In genomic region chr7:136103545-136104268, GRCh38 we compare ENCODE assay signal across 3 cellular contexts.
TF ChIP-seq lines count a peak whose summit lies in the region.

No MANE protein-coding gene starts in this region.

TF ChIP-seq in A549, 52 proteins besides CTCF, POLR2A, EP300 and RAD21:
- peak; percentile 60 for TF ChIP-seq MAFK (IDR thresholded peaks at IDR 0.05; ENCODE audit: partially characterized antibody)
- TF ChIP-seq ZNF302 (CRISPR knock-in tag; IDR thresholded peaks at IDR 0.05) = no peak
- no peak for TF ChIP-seq MAZ (IDR thresholded peaks at IDR 0.05; ENCODE audit: borderline replicate concordance, low read depth, low read length)
- TF ChIP-seq ELK1 (IDR thresholded peaks at IDR 0.05; ENCODE audit: low read depth, low read length) = no peak
- no peak for TF ChIP-seq HOXB5 (CRISPR knock-in tag; IDR thresholded peaks at IDR 0.05)
- no peak for TF ChIP-seq PBX3 (IDR thresholded peaks at IDR 0.05)
TF ChIP-seq in A549: peak in this region for 1.

TF ChIP-seq in IMR-90, 13 proteins besides CTCF, POLR2A, EP300 and RAD21:
- TF ChIP-seq MAFK (IDR thresholded peaks at IDR 0.05; ENCODE audit: low read depth, low read length) (peak; percentile 47), CHD1 (IDR thresholded peaks at IDR 0.05; ENCODE audit: low read depth, low read length) (no peak)

TF ChIP-seq in K562, 482 proteins besides CTCF, POLR2A, EP300 and RAD21 (continues in another document):
- TF ChIP-seq CBX8 (IDR thresholded peaks at IDR 0.05; ENCODE audit: borderline replicate concordance, extremely low read depth, low read depth, low read length, poor library complexity, severe bottlenecking) = no peak
- TF ChIP-seq ZNF609 (CRISPR knock-in tag; IDR thresholded peaks at IDR 0.05; ENCODE audit: borderline replicate concordance) = no peak
- TF ChIP-seq ZNF23 (CRISPR knock-in tag; IDR thresholded peaks at IDR 0.05) = no peak
- no peak for TF ChIP-seq TAF15 (IDR thresholded peaks at IDR 0.05; ENCODE audit: low read depth, low read length)
- no peak for TF ChIP-seq PBX2 (CRISPR knock-in tag; IDR thresholded peaks at IDR 0.05; ENCODE audit: low read depth)
- peak; percentile 32; the same call in 1 of the 2 replicates for TF ChIP-seq PBX2 (tag; conservative IDR thresholded peaks at IDR 0.05; ENCODE audit: low read depth)
- no peak for TF ChIP-seq ELK1 (CRISPR knock-in tag; IDR thresholded peaks at IDR 0.05)
- no peak for TF ChIP-seq CAMTA2 (CRISPR knock-in tag; conservative IDR thresholded peaks at IDR 0.05)
- TF ChIP-seq MTA1 (IDR thresholded peaks at IDR 0.05; ENCODE audit: borderline replicate concordance) = no peak
- peak; percentile 78 for TF ChIP-seq C11orf30 (IDR thresholded peaks at IDR 0.05; ENCODE audit: low read depth)
- TF ChIP-seq PATZ1 (CRISPR knock-in tag; IDR thresholded peaks at IDR 0.05; ENCODE audit: borderline replicate concordance) = no peak
- TF ChIP-seq ZNF79 (CRISPR knock-in tag; IDR thresholded peaks at IDR 0.05; ENCODE audit: low read depth) = no peak
- no peak for TF ChIP-seq ETS2 (tag; IDR thresholded peaks at IDR 0.05; ENCODE audit: borderline replicate concordance, poor library complexity, severe bottlenecking)
- no peak for TF ChIP-seq MEF2D (tag; conservative IDR thresholded peaks at IDR 0.05; ENCODE audit: low read depth)
- peak; percentile 51; the same call in 1 of the 2 replicates for TF ChIP-seq MAFK (IDR thresholded peaks at IDR 0.05; ENCODE audit: low read length)
- TF ChIP-seq NBN (IDR thresholded peaks at IDR 0.05; ENCODE audit: low read depth) = no peak
- TF ChIP-seq E2F4 (CRISPR knock-in tag; IDR thresholded peaks at IDR 0.05; ENCODE audit: low read depth) = no peak
- TF ChIP-seq SAFB2 (IDR thresholded peaks at IDR 0.05; ENCODE audit: borderline replicate concordance, low read depth, low read length, severe bottlenecking) = no peak
- TF ChIP-seq FOXJ3 (CRISPR knock-in tag; IDR thresholded peaks at IDR 0.05) = no peak
- TF ChIP-seq MED1 (CRISPR knock-in tag; IDR thresholded peaks at IDR 0.05; ENCODE audit: borderline replicate concordance) = no peak
- no peak for TF ChIP-seq KDM1A (IDR thresholded peaks at IDR 0.05)
- no peak for TF ChIP-seq BRD9 (IDR thresholded peaks at IDR 0.05; ENCODE audit: low read depth, partially characterized antibody)
- no peak for TF ChIP-seq ZNF639 (CRISPR knock-in tag; conservative IDR thresholded peaks at IDR 0.05 in 1 of 2, IDR thresholded peaks at IDR 0.05 in 1 of 2)
- TF ChIP-seq POLR3G (IDR thresholded peaks at IDR 0.05; ENCODE audit: extremely low read depth, insufficient read length, insufficient replicate concordance) = no peak
- TF ChIP-seq POLR3A (IDR thresholded peaks at IDR 0.05; ENCODE audit: borderline replicate concordance, extremely low read depth, insufficient read depth, insufficient read length) = no peak
- TF ChIP-seq ZNF316 (IDR thresholded peaks at IDR 0.05) = peak; percentile 78
- no peak for TF ChIP-seq RBM14 (IDR thresholded peaks at IDR 0.05; ENCODE audit: borderline replicate concordance, insufficient read depth, low read depth, low read length)
- TF ChIP-seq RBBP5 (IDR thresholded peaks at IDR 0.05; ENCODE audit: borderline replicate concordance, insufficient read depth, low read length, poor library complexity, severe bottlenecking) = no peak
- no peak for TF ChIP-seq NFIC (IDR thresholded peaks at IDR 0.05)
- TF ChIP-seq ELF1 (tag; IDR thresholded peaks at IDR 0.05) = no peak
- TF ChIP-seq GTF2F1 (IDR thresholded peaks at IDR 0.05; ENCODE audit: low read depth, low read length) = no peak
- peak; percentile 50; the same call in 1 of the 2 replicates for TF ChIP-seq MAFF (IDR thresholded peaks at IDR 0.05; ENCODE audit: low read length)
- TF ChIP-seq ILK (tag; IDR thresholded peaks at IDR 0.05; ENCODE audit: borderline replicate concordance, low read depth) = no peak
- no peak for TF ChIP-seq STAT5A (IDR thresholded peaks at IDR 0.05; ENCODE audit: borderline replicate concordance, low read length)
- no peak for TF ChIP-seq ZFX (CRISPR knock-in tag; IDR thresholded peaks at IDR 0.05)
- peak; percentile 45 for TF ChIP-seq MAFG (tag; conservative IDR thresholded peaks at IDR 0.05)
- TF ChIP-seq TEAD2 (tag; IDR thresholded peaks at IDR 0.05) = no peak
- no peak for TF ChIP-seq SNIP1 (IDR thresholded peaks at IDR 0.05; ENCODE audit: low read depth)
- no peak for TF ChIP-seq CREB1 (IDR thresholded peaks at IDR 0.05)
- TF ChIP-seq CREB1 (CRISPR knock-in tag; IDR thresholded peaks at IDR 0.05) = no peak
- TF ChIP-seq ZNF239 (CRISPR knock-in tag; IDR thresholded peaks at IDR 0.05) = no peak
- TF ChIP-seq RFX1 (IDR thresholded peaks at IDR 0.05) = no peak
- no peak for TF ChIP-seq ZNF76 (CRISPR knock-in tag; IDR thresholded peaks at IDR 0.05; ENCODE audit: borderline replicate concordance)
- TF ChIP-seq ZBTB5 (IDR thresholded peaks at IDR 0.05) = no peak
- TF ChIP-seq USF1 (CRISPR knock-in tag; IDR thresholded peaks at IDR 0.05) = no peak
- no peak for TF ChIP-seq NFATC3 (IDR thresholded peaks at IDR 0.05)
- TF ChIP-seq MXD1 (CRISPR knock-in tag; IDR thresholded peaks at IDR 0.05; ENCODE audit: borderline replicate concordance, poor library complexity, severe bottlenecking) = no peak
- TF ChIP-seq NEUROD1 (IDR thresholded peaks at IDR 0.05; ENCODE audit: borderline replicate concordance, low read depth, low read length, partially characterized antibody) = no peak
- peak; percentile 27; the same call in 1 of the 2 replicates for TF ChIP-seq SPI1 (IDR thresholded peaks at IDR 0.05; ENCODE audit: borderline replicate concordance, low read depth, low read length)
- TF ChIP-seq ZBTB1 (CRISPR knock-in tag; IDR thresholded peaks at IDR 0.05; ENCODE audit: borderline replicate concordance, low read depth) = no peak
- no peak for TF ChIP-seq MXI1 (IDR thresholded peaks at IDR 0.05; ENCODE audit: low read depth, low read length)
